14 cellular contexts compared by ENCODE assay signal in genomic region chr7:29327455-29327854, GRCh38.
A peak's percentile ranks its signal among the peaks of the same experiment; 100 is the strongest.
DNase-seq lines count a peak whose midpoint lies in the region; TF ChIP-seq lines count a peak whose summit lies in the region.
"Had no signal": no experiment of that assay in that cellular context is flagged by ENCODE, and none has a peak within 500 bp of the region (broad histone marks: within the 10 kb centered on the region; RNA-seq: fewer than 3 reads in every experiment).

No MANE protein-coding gene starts in this region.

- H4K20me1 ChIP-seq in H9 (ENCODE audit: control insufficient read depth, insufficient read depth, insufficient read length): no peaks in the 10 kb centered on the region

- no peaks in the 10 kb centered on the region for H3K79me1 ChIP-seq in H9 (ENCODE audit: insufficient read depth, low read depth, low read length, poor library complexity, severe bottlenecking)

- H4K8ac ChIP-seq in H9 (replicated peaks; ENCODE audit: insufficient read length, low read depth, low read length): no peak overlapping the region

- H3K4me1 Mint-ChIP-seq in H9 (peaks cover 13 to 16% of the 10 kb centered on the region in 2 experiments), nephron (peaks cover 43% of the 10 kb centered on the region)
- H3K4me1 Mint-ChIP-seq: T-helper 17 cell had no signal

- no peak overlapping the region for H3K4me2 ChIP-seq in H9 (ENCODE audit: insufficient read depth, insufficient read length, low read length)

- no peaks in the 10 kb centered on the region for H3K79me2 ChIP-seq in H9 (ENCODE audit: insufficient read depth, low read length)

- no CpG with 5 or more reads among the region's 8 CpGs for WGBS in H9 (ENCODE audit: extremely low coverage, insufficient read length, low lambda C conversion rate)

- H3K56ac ChIP-seq in H9 (ENCODE audit: insufficient read length, low read depth, low read length): no peak overlapping the region

- H3K36me3 Mint-ChIP-seq in H9 (ENCODE audit: insufficient read depth in 1 of 3, low read depth in 3 of 3) (no peaks in the 10 kb centered on the region; a peak in 1 of 7 replicates), nephron (ENCODE audit: low read depth) (no peaks in the 10 kb centered on the region)
- H3K36me3 Mint-ChIP-seq: natural killer cell treated with Interleukin-12 subunit alpha and Interleukin-12 subunit beta and Interleukin-15 and Interleukin-18, amount 100 ng/mL, for 72 hours had no signal

- no peak overlapping the region for H2BK12ac ChIP-seq in H9 (ENCODE audit: insufficient read length, low read depth, low read length)

- H3K4ac ChIP-seq in H9 (ENCODE audit: low read depth, low read length): no peak overlapping the region

- H3K23me2 ChIP-seq in H9 (ENCODE audit: insufficient read length, low read depth, low read length, poor library complexity, severe bottlenecking): no peaks in the 10 kb centered on the region

- H3K27me3 ChIP-seq in H9 (ENCODE audit: insufficient read depth, low read length): no peaks in the 10 kb centered on the region

- no peak overlapping the region for H3K27ac ChIP-seq in H9 (ENCODE audit: insufficient read length, low read depth, low read length)
- H3K27ac ChIP-seq in substantia nigra (ENCODE audit: low read depth, low read length, poor library complexity, severe bottlenecking): no peak overlapping the region

- no peaks in the 10 kb centered on the region for H3K9me3 Mint-ChIP-seq in H9
- H3K9me3 Mint-ChIP-seq in nephron: no peaks in the 10 kb centered on the region
- H3K9me3 Mint-ChIP-seq: natural killer cell treated with Interleukin-12 subunit alpha and Interleukin-12 subunit beta and Interleukin-15 and Interleukin-18, amount 100 ng/mL, for 72 hours had no signal

- no peak overlapping the region for H2BK5ac ChIP-seq in H9 (ENCODE audit: insufficient read length, low read length)

- H3K4me3 Mint-ChIP-seq in H9: no peak overlapping the region
- H3K4me3 Mint-ChIP-seq in nephron: no peak overlapping the region
- H3K4me3 Mint-ChIP-seq: natural killer cell treated with Interleukin-12 subunit alpha and Interleukin-12 subunit beta and Interleukin-15 and Interleukin-18, amount 100 ng/mL, for 72 hours; T-helper 17 cell had no signal

- DNase-seq in H9 (no peak), NCI-H187 treated with DMSO at 0.1 percent for 48 hours (lab: John Stamatoyannopoulos, UW) (peak; percentile 89), NCI-H524 treated with DMSO at 0.1 percent for 48 hours (lab: John Stamatoyannopoulos, UW) (peak; percentile 87), substantia nigra (lab: John Stamatoyannopoulos, UW) (no peak), RPMI8226 (no peak), inferior parietal cortex (ENCODE audit: extremely low spot score) (no peak)
- DNase-seq: activated CD4-positive, CD25-positive, alpha-beta regulatory T cell treated with anti-CD3 and anti-CD28 coated beads, Interleukin-2, amount 50 U/mL, for 72 hours; activated effector memory CD4-positive, alpha-beta T cell treated with Interleukin-2 at 50 U/mL for 16 hours; anterior cingulate cortex; NK-92 treated with Interleukin-12 subunit alpha and Interleukin-12 subunit beta, amount 100 ng/mL, for 24 hours; stimulated activated CD4-positive, alpha-beta T cell treated with anti-CD3 and anti-CD28 coated beads, Interleukin-15, amount 100 ng/mL, for 24 hours; T-helper 17 cell had no signal

- H3K9ac ChIP-seq in H9 (ENCODE audit: extremely low read depth, insufficient read length, low read length): no peak overlapping the region

- H2BK15ac ChIP-seq in H9 (ENCODE audit: low read depth, low read length): no peak overlapping the region

- H3K27me3 Mint-ChIP-seq in H9 (ENCODE audit: low read depth) (no peaks in the 10 kb centered on the region), nephron (ENCODE audit: low read depth) (peaks cover 15% of the 10 kb centered on the region)
- H3K27me3 Mint-ChIP-seq: natural killer cell treated with Interleukin-12 subunit alpha and Interleukin-12 subunit beta and Interleukin-15 and Interleukin-18, amount 100 ng/mL, for 72 hours had no signal

- H2AFZ ChIP-seq in H9 (ENCODE audit: low read length): no peak overlapping the region

- peak overlapping the region; percentile 32 for H2BK20ac ChIP-seq in H9 (ENCODE audit: low read depth, low read length, poor library complexity, severe bottlenecking)

- no peak overlapping the region for H2BK120ac ChIP-seq in H9 (ENCODE audit: low read depth, low read length, poor library complexity, severe bottlenecking)

- TF ChIP-seq CTCF in H9 (conservative IDR thresholded peaks at IDR 0.05): no peak
- no peak for TF ChIP-seq CTCF in nephron (IDR thresholded peaks at IDR 0.05; ENCODE audit: unreplicated experiment in 3 of 3)

- H3K14ac ChIP-seq in H9 (ENCODE audit: insufficient read depth, low read length): no peak overlapping the region

- H3K27ac Mint-ChIP-seq in H9 (no peak overlapping the region), nephron (peak overlapping the region in 2 of 3 experiments; percentile 34 to 67)
- H3K27ac Mint-ChIP-seq: natural killer cell treated with Interleukin-12 subunit alpha and Interleukin-12 subunit beta and Interleukin-15 and Interleukin-18, amount 100 ng/mL, for 72 hours; T-helper 17 cell had no signal

- H3K9me3 ChIP-seq in H9 (ENCODE audit: control insufficient read depth, low read depth, low read length): no peaks in the 10 kb centered on the region

- H3K18ac ChIP-seq in H9 (ENCODE audit: insufficient read length, low read depth, low read length): no peak overlapping the region

- no peak overlapping the region for H3K23ac ChIP-seq in H9 (ENCODE audit: insufficient read length, low read depth, low read length)

- H3T11ph ChIP-seq in H9 (ENCODE audit: low read length): no peak overlapping the region

- no peak overlapping the region for H2AK5ac ChIP-seq in H9 (ENCODE audit: insufficient read length, low read length)

- H4K5ac ChIP-seq in H9 (ENCODE audit: insufficient read length, low read depth, low read length): no peak overlapping the region

- H4K91ac ChIP-seq in H9 (ENCODE audit: insufficient read length, low read depth, low read length): no peak overlapping the region

- peaks cover 6% of the 10 kb centered on the region; the same call in 1 of the 2 replicates for H3K4me1 ChIP-seq in H9 (ENCODE audit: insufficient read depth, low read length)

Comparison
In these comparisons a context has a peak if more than half of its experiments do, and no peak if none do; other contexts are left out.
1. DNase-seq: peak in NCI-H187 treated with DMSO at 0.1 percent for 48 hours (single experiment) and NCI-H524 treated with DMSO at 0.1 percent for 48 hours (single experiment); none in H9 (single experiment), substantia nigra (0 of 49), RPMI8226 (single experiment) and inferior parietal cortex (single experiment).
2. H3K27ac Mint-ChIP-seq: peak in nephron (2 of 3); none in H9 (0 of 3).